In genomic region chr7:10121641-10122040, GRCh38 we compare ENCODE assay signal across 14 cellular contexts.
A peak's percentile ranks its signal among the peaks of the same experiment; 100 is the strongest.
DNase-seq lines count a peak whose midpoint lies in the region; ATAC-seq and TF ChIP-seq lines count a peak whose summit lies in the region.
"Had no signal": no experiment of that assay in that cellular context is flagged by ENCODE, and none has a peak within 500 bp of the region (broad histone marks: within the 10 kb centered on the region; RNA-seq: fewer than 3 reads in every experiment).

No MANE protein-coding gene starts in this region.

- H3K27me3 Mint-ChIP-seq in neural crest cell (ENCODE audit: low read depth): no peaks in the 10 kb centered on the region
- H3K27me3 Mint-ChIP-seq: activated B cell treated with CpG ODN at 0.5 μM for 24 hours had no signal

- TF ChIP-seq CTCF in dorsolateral prefrontal cortex (IDR thresholded peaks at IDR 0.05 in 54 of 56, conservative IDR thresholded peaks at IDR 0.05 in 2 of 56; ENCODE audit: low read depth in 1 of 56, partially characterized antibody in 56 of 56): no peak
- TF ChIP-seq CTCF in neural crest cell (conservative IDR thresholded peaks at IDR 0.05): no peak

- intact Hi-C loops in dorsolateral prefrontal cortex (cut with DNase I): loop anchor here in 1 of 2 donors (5.0 to 10.0 kb wide), 2 partner anchors 47 to 99 kb away; no protein-coding TSS in a partner anchor

- no peaks in the 10 kb centered on the region for H3K27me3 ChIP-seq in dorsolateral prefrontal cortex
- H3K27me3 ChIP-seq: SJSA1 had no signal

- H3K27ac ChIP-seq in dorsolateral prefrontal cortex: peak overlapping the region; percentile 41 to 98 (median 91)
- H3K27ac ChIP-seq: coronary artery, SJSA1 had no signal

- H3K4me1 Mint-ChIP-seq in neural crest cell: peaks cover 33% of the 10 kb centered on the region
- H3K4me1 Mint-ChIP-seq: activated B cell treated with CpG ODN at 0.5 μM for 24 hours had no signal

- H3K4me3 ChIP-seq in dorsolateral prefrontal cortex: peak overlapping the region in 43 of 59 donors; percentile 1 to 64 (median 39)
- H3K4me3 ChIP-seq: coronary artery, SJSA1 had no signal

- H3K36me3 Mint-ChIP-seq in neural crest cell (ENCODE audit: low read depth): no peaks in the 10 kb centered on the region

- DNase-seq in G401 (ENCODE audit: low spot score): peak; percentile 10
- DNase-seq in NCI-H2227 treated with DMSO at 0.1 percent for 48 hours (lab: John Stamatoyannopoulos, UW): peak; percentile 58
- DNase-seq in dorsolateral prefrontal cortex: no peak
- DNase-seq in neural crest cell (ENCODE audit: low read depth, low spot score): no peak
- no peak for DNase-seq in DMS 273 treated with DMSO at 0.1 percent for 48 hours (lab: John Stamatoyannopoulos, UW)
- DNase-seq: activated B cell treated with CpG ODN at 0.5 μM for 24 hours; DMS79 treated with DMSO at 0.1 percent for 48 hours; NCI-H82; stimulated activated naive CD4-positive, alpha-beta T cell treated with Interleukin-2 at 50 U/mL for 16 hours had no signal

- in situ Hi-C loops in G401 (cut with HindIII; ENCODE audit: low sequenced_read_pairs): no loop called here

- H3K9me3 Mint-ChIP-seq in neural crest cell: peaks cover 3% of the 10 kb centered on the region

- peak overlapping the region; percentile 92 for H3K27ac Mint-ChIP-seq in neural crest cell (ENCODE audit: unreplicated experiment)
- H3K27ac Mint-ChIP-seq: activated B cell treated with CpG ODN at 0.5 μM for 24 hours had no signal

- ATAC-seq in GM21737 (IDR thresholded peaks at IDR 0.05; ENCODE audit: unreplicated experiment) (no peak), HG02870 (IDR thresholded peaks at IDR 0.05; ENCODE audit: unreplicated experiment) (no peak), HG02678 (IDR thresholded peaks at IDR 0.05; ENCODE audit: unreplicated experiment) (no peak)

- no peak overlapping the region for H3K4me3 Mint-ChIP-seq in neural crest cell
- H3K4me3 Mint-ChIP-seq: activated B cell treated with CpG ODN at 0.5 μM for 24 hours had no signal

Comparison
In these comparisons a context has a peak if more than half of its experiments do, and no peak if none do; other contexts are left out.
1. DNase-seq: peak in G401 (single experiment) and NCI-H2227 treated with DMSO at 0.1 percent for 48 hours (single experiment); none in dorsolateral prefrontal cortex (0 of 10), neural crest cell (single experiment) and DMS 273 treated with DMSO at 0.1 percent for 48 hours (single experiment).